1 cellular context compared by ENCODE assay signal in the genomic region with DNA sequence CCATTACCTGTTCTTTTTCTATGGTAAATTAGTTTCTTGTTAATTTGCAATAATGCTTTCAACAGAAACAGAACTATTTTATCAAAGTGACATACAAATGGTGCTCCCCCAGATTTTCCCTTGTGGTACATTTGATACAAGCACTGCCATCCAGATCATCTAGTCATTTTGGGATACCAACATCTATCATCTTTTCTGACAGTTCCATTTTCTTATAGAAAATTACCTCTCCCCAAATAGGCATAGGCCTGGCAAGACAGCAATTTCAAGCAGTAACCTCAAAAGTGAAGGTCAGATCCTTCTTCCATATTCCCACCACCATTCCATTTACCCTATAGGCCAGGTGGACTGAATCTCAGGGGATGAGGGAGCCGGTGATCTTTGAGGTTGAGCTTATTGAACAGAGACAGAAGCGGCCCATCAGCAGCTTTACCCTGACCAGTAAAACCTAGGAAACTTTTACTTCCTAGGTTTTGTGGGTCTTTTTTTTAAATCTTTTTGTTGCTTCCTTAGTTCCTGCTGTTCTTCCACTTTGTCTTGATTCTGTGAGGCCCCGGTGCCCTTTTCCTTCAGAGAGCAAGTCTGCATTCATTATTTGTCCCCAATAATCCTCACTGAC.
TF ChIP-seq lines count a peak whose summit lies in the region.

No MANE protein-coding gene starts in this region.

TF ChIP-seq in HCT116, 20 proteins besides CTCF, POLR2A, EP300 and RAD21:
- TF ChIP-seq JUND (IDR thresholded peaks at IDR 0.05) (no peak), YY1 (IDR thresholded peaks at IDR 0.05; ENCODE audit: extremely low read depth, insufficient replicate concordance, low read depth, low read length) (no peak), CEBPB (IDR thresholded peaks at IDR 0.05; ENCODE audit: low read depth) (no peak), SRF (IDR thresholded peaks at IDR 0.05; ENCODE audit: low read depth) (no peak), EGR1 (IDR thresholded peaks at IDR 0.05; ENCODE audit: low read depth) (no peak), ELF1 (IDR thresholded peaks at IDR 0.05; ENCODE audit: borderline replicate concordance, low read depth) (no peak), ZFX (IDR thresholded peaks at IDR 0.05) (no peak), POLR2AphosphoS5 (IDR thresholded peaks at IDR 0.05; ENCODE audit: low read depth, low read length) (no peak), ZNF274 (IDR thresholded peaks at IDR 0.05; ENCODE audit: low read depth, low read length) (no peak), EZH2 (IDR thresholded peaks at IDR 0.05) (no peak), EZH2phosphoT487 (IDR thresholded peaks at IDR 0.05; ENCODE audit: borderline replicate concordance) (no peak), TCF7L2 (IDR thresholded peaks at IDR 0.05; ENCODE audit: borderline replicate concordance, extremely low read depth, insufficient read depth, insufficient read length) (no peak), SIN3A (IDR thresholded peaks at IDR 0.05; ENCODE audit: low read depth) (no peak), FOSL1 (IDR thresholded peaks at IDR 0.05; ENCODE audit: low read depth) (no peak), SP1 (IDR thresholded peaks at IDR 0.05; ENCODE audit: low read depth) (no peak), CBX3 (IDR thresholded peaks at IDR 0.05; ENCODE audit: low read depth) (no peak)
- TF ChIP-seq, protein P1, sequence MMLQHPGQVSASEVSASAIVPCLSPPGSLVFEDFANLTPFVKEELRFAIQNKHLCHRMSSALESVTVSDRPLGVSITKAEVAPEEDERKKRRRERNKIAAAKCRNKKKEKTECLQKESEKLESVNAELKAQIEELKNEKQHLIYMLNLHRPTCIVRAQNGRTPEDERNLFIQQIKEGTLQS (IDR thresholded peaks at IDR 0.05): no peak
- TF ChIP-seq, protein P2, sequence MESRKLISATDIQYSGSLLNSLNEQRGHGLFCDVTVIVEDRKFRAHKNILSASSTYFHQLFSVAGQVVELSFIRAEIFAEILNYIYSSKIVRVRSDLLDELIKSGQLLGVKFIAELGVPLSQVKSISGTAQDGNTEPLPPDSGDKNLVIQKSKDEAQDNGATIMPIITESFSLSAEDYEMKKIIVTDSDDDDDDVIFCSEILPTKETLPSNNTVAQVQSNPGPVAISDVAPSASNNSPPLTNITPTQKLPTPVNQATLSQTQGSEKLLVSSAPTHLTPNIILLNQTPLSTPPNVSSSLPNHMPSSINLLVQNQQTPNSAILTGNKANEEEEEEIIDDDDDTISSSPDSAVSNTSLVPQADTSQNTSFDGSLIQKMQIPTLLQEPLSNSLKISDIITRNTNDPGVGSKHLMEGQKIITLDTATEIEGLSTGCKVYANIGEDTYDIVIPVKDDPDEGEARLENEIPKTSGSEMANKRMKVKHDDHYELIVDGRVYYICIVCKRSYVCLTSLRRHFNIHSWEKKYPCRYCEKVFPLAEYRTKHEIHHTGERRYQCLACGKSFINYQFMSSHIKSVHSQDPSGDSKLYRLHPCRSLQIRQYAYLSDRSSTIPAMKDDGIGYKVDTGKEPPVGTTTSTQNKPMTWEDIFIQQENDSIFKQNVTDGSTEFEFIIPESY (IDR thresholded peaks at IDR 0.05; ENCODE audit: extremely low read depth, insufficient replicate concordance, low read length): no peak
- TF ChIP-seq, protein P3, sequence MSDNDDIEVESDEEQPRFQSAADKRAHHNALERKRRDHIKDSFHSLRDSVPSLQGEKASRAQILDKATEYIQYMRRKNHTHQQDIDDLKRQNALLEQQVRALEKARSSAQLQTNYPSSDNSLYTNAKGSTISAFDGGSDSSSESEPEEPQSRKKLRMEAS (IDR thresholded peaks at IDR 0.05): no peak
- TF ChIP-seq, protein P4, sequence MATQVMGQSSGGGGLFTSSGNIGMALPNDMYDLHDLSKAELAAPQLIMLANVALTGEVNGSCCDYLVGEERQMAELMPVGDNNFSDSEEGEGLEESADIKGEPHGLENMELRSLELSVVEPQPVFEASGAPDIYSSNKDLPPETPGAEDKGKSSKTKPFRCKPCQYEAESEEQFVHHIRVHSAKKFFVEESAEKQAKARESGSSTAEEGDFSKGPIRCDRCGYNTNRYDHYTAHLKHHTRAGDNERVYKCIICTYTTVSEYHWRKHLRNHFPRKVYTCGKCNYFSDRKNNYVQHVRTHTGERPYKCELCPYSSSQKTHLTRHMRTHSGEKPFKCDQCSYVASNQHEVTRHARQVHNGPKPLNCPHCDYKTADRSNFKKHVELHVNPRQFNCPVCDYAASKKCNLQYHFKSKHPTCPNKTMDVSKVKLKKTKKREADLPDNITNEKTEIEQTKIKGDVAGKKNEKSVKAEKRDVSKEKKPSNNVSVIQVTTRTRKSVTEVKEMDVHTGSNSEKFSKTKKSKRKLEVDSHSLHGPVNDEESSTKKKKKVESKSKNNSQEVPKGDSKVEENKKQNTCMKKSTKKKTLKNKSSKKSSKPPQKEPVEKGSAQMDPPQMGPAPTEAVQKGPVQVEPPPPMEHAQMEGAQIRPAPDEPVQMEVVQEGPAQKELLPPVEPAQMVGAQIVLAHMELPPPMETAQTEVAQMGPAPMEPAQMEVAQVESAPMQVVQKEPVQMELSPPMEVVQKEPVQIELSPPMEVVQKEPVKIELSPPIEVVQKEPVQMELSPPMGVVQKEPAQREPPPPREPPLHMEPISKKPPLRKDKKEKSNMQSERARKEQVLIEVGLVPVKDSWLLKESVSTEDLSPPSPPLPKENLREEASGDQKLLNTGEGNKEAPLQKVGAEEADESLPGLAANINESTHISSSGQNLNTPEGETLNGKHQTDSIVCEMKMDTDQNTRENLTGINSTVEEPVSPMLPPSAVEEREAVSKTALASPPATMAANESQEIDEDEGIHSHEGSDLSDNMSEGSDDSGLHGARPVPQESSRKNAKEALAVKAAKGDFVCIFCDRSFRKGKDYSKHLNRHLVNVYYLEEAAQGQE (IDR thresholded peaks at IDR 0.05; ENCODE audit: low read depth): no peak
